11 cellular contexts compared by ENCODE assay signal in the genomic region with DNA sequence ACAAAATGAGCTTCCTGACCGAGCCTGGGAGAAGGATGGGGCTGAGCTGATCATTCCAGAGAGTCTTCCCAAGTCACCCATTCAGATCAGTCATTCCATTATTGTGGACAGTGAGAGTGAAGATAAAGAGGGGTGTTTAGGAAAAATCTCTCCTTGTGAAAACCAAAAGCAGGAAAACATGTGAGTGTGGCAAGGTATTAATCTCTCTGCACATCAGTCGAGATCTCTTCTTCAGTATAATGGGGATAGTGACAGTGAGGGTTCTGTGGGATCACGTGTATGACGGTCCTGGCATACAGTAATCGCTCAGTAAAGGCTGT. TPM values are rescaled to one million over a fixed set of nuclear protein-coding genes. Genes with fewer than 3 reads are reported as not detected.
DNase-seq lines count a peak whose midpoint lies in the region; ATAC-seq, FAIRE-seq and TF ChIP-seq lines count a peak whose summit lies in the region.
"Had no signal": no experiment of that assay in that cellular context is flagged by ENCODE, and none has a peak within 500 bp of the region (broad histone marks: within the 10 kb centered on the region; RNA-seq: fewer than 3 reads in every experiment).

No MANE protein-coding gene starts in this region.

- H3K36me3 Mint-ChIP-seq in neural progenitor cell, result peaks cover 3% of the 10 kb centered on the region
- H3K36me3 Mint-ChIP-seq in activated T-cell treated with anti-CD3 and anti-CD28 coated beads, Interleukin-2, amount 50 U/mL, for 24 hours (ENCODE audit: low read depth), result no peaks in the 10 kb centered on the region

- TF ChIP-seq CTCF in A549 (IDR thresholded peaks at IDR 0.05) (no peak), endothelial cell of umbilical vein (IDR thresholded peaks at IDR 0.05; ENCODE audit: extremely low read depth in 1 of 2, insufficient read depth in 1 of 2, low read depth in 1 of 2, low read length in 2 of 2) (no peak), neural progenitor cell (IDR thresholded peaks at IDR 0.05) (no peak), omental fat pad (IDR thresholded peaks at IDR 0.05) (no peak)

- H3K4me3 ChIP-seq in A549 (no peak overlapping the region), endothelial cell of umbilical vein (replicated peaks in 1 of 3; ENCODE audit: insufficient read depth in 1 of 3, low read depth in 1 of 3, low read length in 3 of 3) (no peak overlapping the region), neural progenitor cell (peak overlapping the region; percentile 3)

- H3K9me1 ChIP-seq in endothelial cell of umbilical vein (replicated peaks; ENCODE audit: control insufficient read depth, extremely low read depth, insufficient read depth, low read length), result no peaks in the 10 kb centered on the region

- H3K27ac ChIP-seq in A549, result peak overlapping the region; percentile 46 to 72; a peak in 4 of 6 replicates
- peak overlapping the region; percentile 72 for H3K27ac ChIP-seq in endothelial cell of umbilical vein (ENCODE audit: insufficient read depth, low read depth, low read length)
- no peak overlapping the region for H3K27ac ChIP-seq in neural progenitor cell

- peaks cover 38% of the 10 kb centered on the region for H3F3A ChIP-seq in neural progenitor cell (ENCODE audit: low read depth)

- TF ChIP-seq EP300 in A549 (IDR thresholded peaks at IDR 0.05), result no peak
- no peak for TF ChIP-seq EP300 in Ishikawa (IDR thresholded peaks at IDR 0.05; ENCODE audit: borderline replicate concordance)

- dilution Hi-C loops in endothelial cell of umbilical vein (cut with MboI; ENCODE audit: extremely low pct_ligation_motif_present, low sequenced_read_pairs), result no loop called here

- no peak for DNase-seq in A549 (ENCODE audit: low read depth in 1 of 2, low spot score in 1 of 2)
- DNase-seq in endothelial cell of umbilical vein (ENCODE audit: low read depth, low spot score), result peak; percentile 78
- DNase-seq in neural progenitor cell (ENCODE audit: low spot score), result no peak
- no peak for DNase-seq in NCI-H1930 (lab: John Stamatoyannopoulos, UW)
- DNase-seq in omental fat pad (ENCODE audit: low spot score), result no peak
- DNase-seq in activated T-cell treated with anti-CD3 and anti-CD28 coated beads, Interleukin-2, amount 50 U/mL, for 24 hours, result no peak
- DNase-seq: activated CD4-positive, alpha-beta T cell treated with anti-CD3 and anti-CD28 coated beads for 1 hour; CD4-positive, alpha-beta T cell had no signal

- peak overlapping the region; percentile 84 for H3K27ac Mint-ChIP-seq in neural progenitor cell
- no peak overlapping the region for H3K27ac Mint-ChIP-seq in activated T-cell treated with anti-CD3 and anti-CD28 coated beads, Interleukin-2, amount 50 U/mL, for 24 hours
- H3K27ac Mint-ChIP-seq: CD4-positive, alpha-beta T cell had no signal

- H4K20me1 ChIP-seq in endothelial cell of umbilical vein (replicated peaks; ENCODE audit: control insufficient read depth, extremely low read depth, insufficient read depth, low read length), result no peaks in the 10 kb centered on the region
- peaks cover 38% of the 10 kb centered on the region for H4K20me1 ChIP-seq in neural progenitor cell (ENCODE audit: low read depth)

- H3K4me3 Mint-ChIP-seq in neural progenitor cell, result peak overlapping the region; percentile 59
- H3K4me3 Mint-ChIP-seq in activated T-cell treated with anti-CD3 and anti-CD28 coated beads, Interleukin-2, amount 50 U/mL, for 24 hours, result no peak overlapping the region
- H3K4me3 Mint-ChIP-seq: CD4-positive, alpha-beta T cell had no signal

- 95% methylated on average over 5 of the region's 5 CpGs for WGBS in A549 (ENCODE audit: missing lambda C conversion rate)

- ATAC-seq in A549 (no peak), omental fat pad (ENCODE audit: low FRiP score) (no peak), GM19395 (IDR thresholded peaks at IDR 0.05; ENCODE audit: unreplicated experiment) (no peak)
- ATAC-seq: HCT116 had no signal

- H3K27me3 ChIP-seq in endothelial cell of umbilical vein (ENCODE audit: control insufficient read depth in 2 of 2, insufficient read depth in 2 of 2, low read length in 2 of 2) (no peaks in the 10 kb centered on the region), neural progenitor cell (no peaks in the 10 kb centered on the region)

- TF ChIP-seq POLR2A in A549 (IDR thresholded peaks at IDR 0.05; ENCODE audit: low read length) (no peak), endothelial cell of umbilical vein (IDR thresholded peaks at IDR 0.05; ENCODE audit: low read depth, low read length) (no peak)

- intact Hi-C loops in endothelial cell of umbilical vein (cut with micrococcal nuclease), result loop anchor here (1.0 to 5.0 kb wide), 2 partner anchors 10 to 427 kb away; no protein-coding TSS in a partner anchor

- H3K27me3 Mint-ChIP-seq in neural progenitor cell (ENCODE audit: insufficient read depth, low read depth), result peaks cover 4% of the 10 kb centered on the region
- H3K27me3 Mint-ChIP-seq in activated T-cell treated with anti-CD3 and anti-CD28 coated beads, Interleukin-2, amount 50 U/mL, for 24 hours, result no peaks in the 10 kb centered on the region
- H3K27me3 Mint-ChIP-seq: CD4-positive, alpha-beta T cell had no signal

- POLR2A ChIA-PET in A549 (lab: Yijun Ruan, JAX) (no interaction called here), endothelial cell of umbilical vein (lab: Charles Lee) (interaction anchor here (0.6 to 1.6 kb wide), 5 partner anchors 9 to 413 kb away, joined by 3 to 8 read pairs (median 3); no protein-coding TSS in a partner anchor)

- H2AFZ ChIP-seq in endothelial cell of umbilical vein (ENCODE audit: low read depth, low read length) (peak overlapping the region; percentile 5), neural progenitor cell (replicated peaks) (no peak overlapping the region)

- peaks cover 56% of the 10 kb centered on the region for H3K4me1 ChIP-seq in A549
- H3K4me1 ChIP-seq in endothelial cell of umbilical vein (ENCODE audit: control insufficient read depth, extremely low read depth, insufficient read depth, low read length), result peaks cover 48% of the 10 kb centered on the region
- peaks cover 41% of the 10 kb centered on the region for H3K4me1 ChIP-seq in neural progenitor cell

- no TSS peak for BruUV-seq in endothelial cell of umbilical vein (replicated peaks; lab: Mats Ljungman, UMichigan)

- H3K4me2 ChIP-seq in A549 (peak overlapping the region; percentile 36; the same call in 2 of the 3 replicates), endothelial cell of umbilical vein (ENCODE audit: insufficient read depth, low read length) (peak overlapping the region; percentile 73), neural progenitor cell (peak overlapping the region; percentile 37)

- no peaks in the 10 kb centered on the region for H3K9me3 Mint-ChIP-seq in neural progenitor cell
- H3K9me3 Mint-ChIP-seq in activated T-cell treated with anti-CD3 and anti-CD28 coated beads, Interleukin-2, amount 50 U/mL, for 24 hours, result no peaks in the 10 kb centered on the region
- H3K9me3 Mint-ChIP-seq: CD4-positive, alpha-beta T cell had no signal

- H3K9me3 ChIP-seq in A549 (no peaks in the 10 kb centered on the region), endothelial cell of umbilical vein (replicated peaks; ENCODE audit: control insufficient read depth, insufficient read depth, low read length) (no peaks in the 10 kb centered on the region), neural progenitor cell (ENCODE audit: low read depth) (no peaks in the 10 kb centered on the region)

- H3K79me2 ChIP-seq in endothelial cell of umbilical vein (ENCODE audit: control insufficient read depth, insufficient read depth, low read length) (no peaks in the 10 kb centered on the region), neural progenitor cell (ENCODE audit: low read depth) (peaks cover 3% of the 10 kb centered on the region)

- no peak for FAIRE-seq in A549 (lab: Jason Lieb, UNC)
- peak; percentile 4 for FAIRE-seq in endothelial cell of umbilical vein (lab: Jason Lieb, UNC)

- TF ChIP-seq RAD21 in A549 (conservative IDR thresholded peaks at IDR 0.05 in 1 of 2, IDR thresholded peaks at IDR 0.05 in 1 of 2), result no peak
- no peak for TF ChIP-seq RAD21 in Ishikawa (IDR thresholded peaks at IDR 0.05; ENCODE audit: low read depth)

- H3K9ac ChIP-seq in endothelial cell of umbilical vein (replicated peaks; ENCODE audit: extremely low read depth, insufficient read depth, low read length), result peak overlapping the region; percentile 35
- H3K9ac ChIP-seq in neural progenitor cell, result no peak overlapping the region

- H3K36me3 ChIP-seq in endothelial cell of umbilical vein (ENCODE audit: control insufficient read depth in 2 of 2, extremely low read depth in 1 of 2, insufficient read depth in 2 of 2, low read length in 2 of 2) (no peaks in the 10 kb centered on the region), neural progenitor cell (no peaks in the 10 kb centered on the region)

- H3K4me1 Mint-ChIP-seq in neural progenitor cell, result peaks cover 53% of the 10 kb centered on the region
- H3K4me1 Mint-ChIP-seq in activated T-cell treated with anti-CD3 and anti-CD28 coated beads, Interleukin-2, amount 50 U/mL, for 24 hours (ENCODE audit: low read depth), result peaks cover 32% of the 10 kb centered on the region

- CTCF ChIA-PET in A549 (lab: Yijun Ruan, JAX) (interaction anchor here (1.3 to 7.7 kb wide), 3 partner anchors 35 to 117 kb away, joined by 3 to 32 read pairs (median 4); a partner anchor contains a TSS), endothelial cell of umbilical vein (lab: Charles Lee) (interaction anchor here (0.7 to 5.6 kb wide), 6 partner anchors 9 to 118 kb away, joined by 3 to 31 read pairs (median 8); a partner anchor contains a TSS)

RNA-seq across cellular contexts. Expression of a gene that starts 35.4 kb away (rescaled TPM):
- 44.9 and 51.6 TPM in 2 replicates for polyA plus RNA-seq in A549 (2011; rRNA removed)
- 5.3 and 5.4 TPM in 2 replicates for polyA plus RNA-seq in A549 (2012; cell fraction: cytosol; rRNA removed)
- polyA plus RNA-seq in A549 (2012; cell fraction: nucleus; rRNA removed), result 4.7 and 5.5 TPM in 2 replicates
- polyA plus RNA-seq in A549 (2017; fragmentation: RNase III; extraction: RNeasy Plus Mini Kit Qiagen cat#74134 plus additional on column Dnase treatment), result 16.2 to 17.9 TPM (median 17.8 TPM) in 3 replicates
- polyA minus RNA-seq in A549 (2011; rRNA and poly(A)+ RNA removed), result 61.4 and 65.6 TPM in 2 replicates
- total RNA-seq in endothelial cell of umbilical vein, result 59.2 and 62.1 TPM in 2 replicates
- polyA plus RNA-seq in endothelial cell of umbilical vein, result 8.6 and 9.9 TPM in 2 replicates
- 10.7 and 11.8 TPM in 2 replicates for polyA plus RNA-seq in endothelial cell of umbilical vein (2011; cell fraction: cytosol; rRNA removed)
- polyA plus RNA-seq in endothelial cell of umbilical vein (2011; cell fraction: nucleus; rRNA removed), result 54.6 and 64.1 TPM in 2 replicates
- polyA plus RNA-seq in endothelial cell of umbilical vein (2012), result 21.5 and 28.0 TPM in 2 replicates
- polyA minus RNA-seq in endothelial cell of umbilical vein, result 96.2 and 101 TPM in 2 replicates
- polyA minus RNA-seq in endothelial cell of umbilical vein (2011; cell fraction: cytosol; rRNA and poly(A)+ RNA removed), result 18.7 TPM
- 134 and 216 TPM in 2 replicates for polyA minus RNA-seq in endothelial cell of umbilical vein (2011; cell fraction: nucleus; rRNA and poly(A)+ RNA removed)
- 52.7 and 86.0 TPM in 2 replicates for total RNA-seq in neural progenitor cell (ENCODE audit: low replicate concordance)
- total RNA-seq in omental fat pad, result 100 to 1,000 TPM in 2 of 4 donors, 10 to 100 TPM in 2; 59.0 to 210 (median 80.4) TPM

RNA-seq across cellular contexts. Expression of a gene that starts 37.5 kb away (rescaled TPM):
- polyA plus RNA-seq in A549 (2011; rRNA removed) (2.0 and 2.6 TPM in 2 replicates), A549 (2017; fragmentation: RNase III; extraction: RNeasy Plus Mini Kit Qiagen cat#74134 plus additional on column Dnase treatment) (2.8 to 3.4 TPM (median 3.0 TPM) in 3 replicates), endothelial cell of umbilical vein (0.35 and 0.44 TPM in 2 replicates)
- 0.98 and 1.3 TPM in 2 replicates for polyA plus RNA-seq in A549 (2012; cell fraction: cytosol; rRNA removed)
- polyA plus RNA-seq in A549 (2012; cell fraction: nucleus; rRNA removed), result 0.53 and 0.72 TPM in 2 replicates
- polyA minus RNA-seq in A549 (2011; rRNA and poly(A)+ RNA removed), result 5.0 and 6.3 TPM in 2 replicates
- total RNA-seq in endothelial cell of umbilical vein (0.66 and 1.7 TPM in 2 replicates), neural progenitor cell (ENCODE audit: low replicate concordance) (3.0 and 4.1 TPM in 2 replicates), omental fat pad (1 to 10 TPM in 1 of 4 donors, under 1 TPM in 3; 0.48 to 5.5 (median 0.86) TPM)
- polyA plus RNA-seq in endothelial cell of umbilical vein (2011; cell fraction: cytosol; rRNA removed), result 0.58 TPM in 2 replicates
- polyA plus RNA-seq in endothelial cell of umbilical vein (2011; cell fraction: nucleus; rRNA removed), result 0.94 and 1.2 TPM in 2 replicates
- 0.71 and 1.5 TPM in 2 replicates for polyA plus RNA-seq in endothelial cell of umbilical vein (2012)
- polyA minus RNA-seq in endothelial cell of umbilical vein, result 0.53 and 1.4 TPM in 2 replicates
- not detected for polyA minus RNA-seq in endothelial cell of umbilical vein (2011; cell fraction: cytosol; rRNA and poly(A)+ RNA removed)
- 0.72 and 1.3 TPM in 2 replicates for polyA minus RNA-seq in endothelial cell of umbilical vein (2011; cell fraction: nucleus; rRNA and poly(A)+ RNA removed)
- total RNA-seq: CD4-positive, alpha-beta T cell had no signal
